14 cellular contexts compared by ENCODE assay signal in genomic region chr18:47758000-47758399, GRCh38.
DNase-seq lines count a peak whose midpoint lies in the region; TF ChIP-seq lines count a peak whose summit lies in the region.
"Had no signal": no experiment of that assay in that cellular context is flagged by ENCODE, and none has a peak within 500 bp of the region (broad histone marks: within the 10 kb centered on the region; RNA-seq: fewer than 3 reads in every experiment).

No MANE protein-coding gene starts in this region.

- DNase-seq in NOMO-1 treated with DMSO at 0.1 percent for 48 hours (lab: John Stamatoyannopoulos, UW; ENCODE audit: unreplicated experiment) (peak; percentile 3), NOMO-1 treated with dmso at 0.1 percent for 144 hours (lab: John Stamatoyannopoulos, UW; ENCODE audit: unreplicated experiment) (no peak), LHCN-M2 (ENCODE audit: low read depth) (peak; percentile 12), brain microvascular endothelial cell (no peak), osteocyte (ENCODE audit: extremely low spot score, unreplicated experiment) (no peak), iPS-NIHi11 (ENCODE audit: low spot score) (no peak), HT-29 (ENCODE audit: low spot score) (no peak), mesenteric fat pad (ENCODE audit: low spot score) (no peak)
- DNase-seq: activated CD4-positive, CD25-positive, alpha-beta regulatory T cell; activated naive CD8-positive, alpha-beta T cell treated with anti-CD3 and anti-CD28 coated beads, Interleukin-2, amount 10 ng/mL, durations not matched to agents 7 days and 5 days; NCI-H345; stimulated activated naive CD4-positive, alpha-beta T cell had no signal

- H3K27ac ChIP-seq in brain microvascular endothelial cell = no peak overlapping the region
- H3K27ac ChIP-seq: BLaER1 had no signal

- peaks cover 3% of the 10 kb centered on the region for H3K36me3 Mint-ChIP-seq in osteocyte (ENCODE audit: unreplicated experiment)
- H3K36me3 Mint-ChIP-seq: activated naive CD8-positive, alpha-beta T cell treated with anti-CD3 and anti-CD28 coated beads, Interleukin-2, amount 10 ng/mL, durations not matched to agents 7 days and 5 days; memory B cell had no signal

- TF ChIP-seq CTCF in brain microvascular endothelial cell (IDR thresholded peaks at IDR 0.05; ENCODE audit: low read depth, low read length, missing control alignments) = peak; percentile 35
- peak; percentile 8 for TF ChIP-seq CTCF in osteocyte (IDR thresholded peaks at IDR 0.05)

- no peaks in the 10 kb centered on the region for H3K27me3 ChIP-seq in brain microvascular endothelial cell (replicated peaks)
- H3K27me3 ChIP-seq: BLaER1 had no signal

- peaks cover 22% of the 10 kb centered on the region for H3K27me3 Mint-ChIP-seq in osteocyte (ENCODE audit: unreplicated experiment)

- no peak overlapping the region for H3K27ac Mint-ChIP-seq in osteocyte (ENCODE audit: unreplicated experiment)
- H3K27ac Mint-ChIP-seq: activated naive CD8-positive, alpha-beta T cell treated with anti-CD3 and anti-CD28 coated beads, Interleukin-2, amount 10 ng/mL, durations not matched to agents 7 days and 5 days; memory B cell had no signal

- no peaks in the 10 kb centered on the region for H3K36me3 ChIP-seq in brain microvascular endothelial cell (replicated peaks)
- H3K36me3 ChIP-seq: BLaER1 had no signal

- in situ Hi-C loops in brain microvascular endothelial cell (cut with HindIII; ENCODE audit: low pct_ligation_motif_present, low sequenced_read_pairs) = no loop called here

- no peak overlapping the region for H3K4me3 Mint-ChIP-seq in osteocyte (ENCODE audit: unreplicated experiment)
- H3K4me3 Mint-ChIP-seq: activated naive CD8-positive, alpha-beta T cell treated with anti-CD3 and anti-CD28 coated beads, Interleukin-2, amount 10 ng/mL, durations not matched to agents 7 days and 5 days; memory B cell had no signal

- H3K4me3 ChIP-seq in brain microvascular endothelial cell (ENCODE audit: low read depth, low read length) = no peak overlapping the region
- H3K4me3 ChIP-seq: BLaER1 had no signal

- H3K4me1 Mint-ChIP-seq in osteocyte (ENCODE audit: unreplicated experiment) = no peaks in the 10 kb centered on the region
- H3K4me1 Mint-ChIP-seq: activated naive CD8-positive, alpha-beta T cell treated with anti-CD3 and anti-CD28 coated beads, Interleukin-2, amount 10 ng/mL, durations not matched to agents 7 days and 5 days had no signal

- H3K9me3 Mint-ChIP-seq in osteocyte (ENCODE audit: unreplicated experiment) = peaks cover 13% of the 10 kb centered on the region

Comparison
In these comparisons a context has a peak if more than half of its experiments do, and no peak if none do; other contexts are left out.
1. DNase-seq: peak in NOMO-1 treated with DMSO at 0.1 percent for 48 hours (single experiment) and LHCN-M2 (single experiment); none in NOMO-1 treated with dmso at 0.1 percent for 144 hours (single experiment), brain microvascular endothelial cell (single experiment), osteocyte (single experiment), iPS-NIHi11 (single experiment), HT-29 (single experiment) and mesenteric fat pad (single experiment).